In genomic region chr11:67261635-67261941, GRCh38 we compare ENCODE assay signal across 10 cellular contexts. TPM values are rescaled to one million over a fixed set of nuclear protein-coding genes. Genes with fewer than 3 reads are reported as not detected.
DNase-seq lines count a peak whose midpoint lies in the region; ATAC-seq, FAIRE-seq and TF ChIP-seq lines count a peak whose summit lies in the region.
"Had no signal": no experiment of that assay in that cellular context is flagged by ENCODE, and none has a peak within 500 bp of the region (broad histone marks: within the 10 kb centered on the region; RNA-seq: fewer than 3 reads in every experiment).

No MANE protein-coding gene starts in this region.

- DNase-seq in Calu3: no peak
- no peak for DNase-seq in SJCRH30
- DNase-seq in fibroblast of villous mesenchyme (ENCODE audit: low read depth): no peak
- DNase-seq in retinal pigment epithelial cell (ENCODE audit: low read depth): no peak
- DNase-seq in glutamatergic neuron: no peak
- DNase-seq in urothelium cell line (ENCODE audit: low spot score): no peak
- DNase-seq: T-helper 17 cell had no signal

- H3K27ac ChIP-seq in SJCRH30: no peak overlapping the region

- H3K9me3 Mint-ChIP-seq in Calu3 (ENCODE audit: low read depth, unreplicated experiment) (no peaks in the 10 kb centered on the region), glutamatergic neuron (ENCODE audit: unreplicated experiment) (peaks cover 6% of the 10 kb centered on the region)
- H3K9me3 Mint-ChIP-seq in stimulated activated memory B cell treated with anti-CD40 and anti-IgM and Interleukin-4, amounts not matched to agents 10 μg/mL and 1 μg/mL and 100 μg/mL, for 72 hours: no peaks in the 10 kb centered on the region

- H3K4me3 Mint-ChIP-seq in Calu3 (ENCODE audit: low read depth, unreplicated experiment) (peak overlapping the region; percentile 60), glutamatergic neuron (ENCODE audit: unreplicated experiment) (no peak overlapping the region)
- H3K4me3 Mint-ChIP-seq in stimulated activated memory B cell treated with anti-CD40 and anti-IgM and Interleukin-4, amounts not matched to agents 10 μg/mL and 1 μg/mL and 100 μg/mL, for 72 hours: no peak overlapping the region

- H3K9me3 ChIP-seq in SJCRH30 (replicated peaks): no peaks in the 10 kb centered on the region

- peaks cover 2% of the 10 kb centered on the region; the same call in 1 of the 2 replicates for H3K4me1 ChIP-seq in SJCRH30

- peaks cover 24% of the 10 kb centered on the region for H3K4me1 Mint-ChIP-seq in Calu3 (ENCODE audit: low read depth, unreplicated experiment)
- peaks cover 8% of the 10 kb centered on the region for H3K4me1 Mint-ChIP-seq in glutamatergic neuron (ENCODE audit: low read depth, unreplicated experiment)
- peaks cover 48% of the 10 kb centered on the region for H3K4me1 Mint-ChIP-seq in stimulated activated memory B cell treated with anti-CD40 and anti-IgM and Interleukin-4, amounts not matched to agents 10 μg/mL and 1 μg/mL and 100 μg/mL, for 72 hours

- H3K27ac Mint-ChIP-seq in Calu3 (ENCODE audit: unreplicated experiment) (no peak overlapping the region), glutamatergic neuron (ENCODE audit: unreplicated experiment) (no peak overlapping the region)
- H3K27ac Mint-ChIP-seq in stimulated activated memory B cell treated with anti-CD40 and anti-IgM and Interleukin-4, amounts not matched to agents 10 μg/mL and 1 μg/mL and 100 μg/mL, for 72 hours: no peak overlapping the region
- H3K27ac Mint-ChIP-seq: T-helper 17 cell had no signal

- no peak for ATAC-seq in stimulated activated memory B cell treated with anti-CD40 and anti-IgM and Interleukin-4, amounts not matched to agents 10 μg/mL and 1 μg/mL and 100 μg/mL, for 72 hours
- ATAC-seq in GM18873 (IDR thresholded peaks at IDR 0.05; ENCODE audit: low FRiP score, unreplicated experiment): no peak
- ATAC-seq: T-helper 17 cell had no signal

- CTCF ChIA-PET in Calu3 (lab: Charles Lee): interaction anchor here (0.6 to 3.0 kb wide), 6 partner anchors 10 to 128 kb away, joined by 3 to 17 read pairs (median 4); no protein-coding TSS in a partner anchor

- H3K36me3 ChIP-seq in SJCRH30: peaks cover 4% of the 10 kb centered on the region; the same call in 1 of the 2 replicates

- no TSS peak for BruUV-seq in Calu3 (replicated peaks; lab: Mats Ljungman, UMichigan)

- H3K27me3 Mint-ChIP-seq in Calu3 (ENCODE audit: unreplicated experiment): no peaks in the 10 kb centered on the region
- peaks cover 19% of the 10 kb centered on the region for H3K27me3 Mint-ChIP-seq in glutamatergic neuron (ENCODE audit: unreplicated experiment)
- H3K27me3 Mint-ChIP-seq in stimulated activated memory B cell treated with anti-CD40 and anti-IgM and Interleukin-4, amounts not matched to agents 10 μg/mL and 1 μg/mL and 100 μg/mL, for 72 hours: peaks cover 7% of the 10 kb centered on the region
- H3K27me3 Mint-ChIP-seq: T-helper 17 cell had no signal

- TF ChIP-seq CTCF in Calu3 (IDR thresholded peaks at IDR 0.05; ENCODE audit: unreplicated experiment) (no peak), fibroblast of villous mesenchyme (IDR thresholded peaks at IDR 0.05; ENCODE audit: insufficient read depth, low read depth, low read length) (no peak), retinal pigment epithelial cell (conservative IDR thresholded peaks at IDR 0.05; ENCODE audit: low read depth, low read length) (peak; percentile 38), glutamatergic neuron (IDR thresholded peaks at IDR 0.05; ENCODE audit: partially characterized antibody, unreplicated experiment) (no peak)

- H3K4me3 ChIP-seq in SJCRH30 (peak overlapping the region; percentile 56), fibroblast of villous mesenchyme (ENCODE audit: low read depth, low read length) (peak overlapping the region; percentile 29), retinal pigment epithelial cell (ENCODE audit: low read length) (peak overlapping the region; percentile 25)

- intact Hi-C loops in Calu3 (cut with micrococcal nuclease; ENCODE audit: unreplicated experiment): loop anchor here (10.0 kb wide), 1 partner anchor 123 kb away; no protein-coding TSS in a partner anchor

- FAIRE-seq in urothelium cell line (lab: Jason Lieb, UNC): no peak
- FAIRE-seq: G401.6 had no signal

- H3K36me3 Mint-ChIP-seq in Calu3 (ENCODE audit: insufficient read depth, unreplicated experiment): peaks cover 36% of the 10 kb centered on the region
- no peaks in the 10 kb centered on the region for H3K36me3 Mint-ChIP-seq in glutamatergic neuron (ENCODE audit: unreplicated experiment)
- no peaks in the 10 kb centered on the region for H3K36me3 Mint-ChIP-seq in stimulated activated memory B cell treated with anti-CD40 and anti-IgM and Interleukin-4, amounts not matched to agents 10 μg/mL and 1 μg/mL and 100 μg/mL, for 72 hours

- no peaks in the 10 kb centered on the region for H3K27me3 ChIP-seq in SJCRH30

RNA-seq across cellular contexts. Expression of gene GRK2, which starts 4.7 kb away (rescaled TPM):
- 69.8 and 71.3 TPM in 2 replicates for total RNA-seq in Calu3 (2022)
- total RNA-seq in SJCRH30 (2014; rRNA removed; shearing (Covaris generic)): 45.2 and 49.7 TPM in 2 replicates
- total RNA-seq in fibroblast of villous mesenchyme: 24.5 and 33.2 TPM in 2 replicates
- 52.2 TPM for total RNA-seq in glutamatergic neuron (ENCODE audit: unreplicated experiment)

RNA-seq across cellular contexts. Expression of gene ANKRD13D, which starts 27.5 kb away (rescaled TPM):
- total RNA-seq in Calu3 (2022): 50.8 and 58.5 TPM in 2 replicates
- total RNA-seq in SJCRH30 (2014; rRNA removed; shearing (Covaris generic)): 15.3 and 19.9 TPM in 2 replicates
- 29.6 and 29.8 TPM in 2 replicates for total RNA-seq in fibroblast of villous mesenchyme
- total RNA-seq in glutamatergic neuron (ENCODE audit: unreplicated experiment): 109 TPM

RNA-seq across cellular contexts. Expression of gene SSH3, which starts 41.7 kb away (rescaled TPM):
- total RNA-seq in Calu3 (2022) (73.0 and 84.3 TPM in 2 replicates), fibroblast of villous mesenchyme (16.1 and 21.2 TPM in 2 replicates), glutamatergic neuron (ENCODE audit: unreplicated experiment) (8.3 TPM)
- total RNA-seq in SJCRH30 (2014; rRNA removed; shearing (Covaris generic)): 2.5 TPM in 2 replicates
